9 cellular contexts compared by ENCODE assay signal in genomic region chr2:72745679-72746368, GRCh38.
DNase-seq lines count a peak whose midpoint lies in the region; ATAC-seq, FAIRE-seq and TF ChIP-seq lines count a peak whose summit lies in the region.
"Had no signal": no experiment of that assay in that cellular context is flagged by ENCODE, and none has a peak within 500 bp of the region (broad histone marks: within the 10 kb centered on the region; RNA-seq: fewer than 3 reads in every experiment).

No MANE protein-coding gene starts in this region.

- no peak overlapping the region for H3K27ac Mint-ChIP-seq in nephron
- H3K27ac Mint-ChIP-seq: T-helper 1 cell treated with Interleukin-12 subunit alpha and Interleukin-12 subunit beta and Interleukin-4 antibody, amounts not matched to agents 30 μg/mL and 1 μg/mL, for 36 hours had no signal

- H3K4me3 ChIP-seq in epithelial cell of proximal tubule (ENCODE audit: low read depth, low read length) = no peak overlapping the region

- DNase-seq in DMS79 treated with DMSO at 0.1 percent for 48 hours (lab: John Stamatoyannopoulos, UW) (peak; percentile 52), RCC 7860 (ENCODE audit: low spot score) (peak; percentile 12), epithelial cell of proximal tubule (ENCODE audit: low read depth) (peak; percentile 27), omental fat pad (ENCODE audit: low spot score) (no peak)

- FAIRE-seq in RCC 7860 (lab: Jason Lieb, UNC) = peak; percentile 80

- no peak overlapping the region for H3K4me3 Mint-ChIP-seq in nephron
- H3K4me3 Mint-ChIP-seq: T-helper 1 cell treated with Interleukin-12 subunit alpha and Interleukin-12 subunit beta and Interleukin-4 antibody, amounts not matched to agents 30 μg/mL and 1 μg/mL, for 36 hours had no signal

- H3K36me3 Mint-ChIP-seq in nephron (ENCODE audit: low read depth) = no peaks in the 10 kb centered on the region

- peak; percentile 49 for TF ChIP-seq CTCF in LNCAP (IDR thresholded peaks at IDR 0.05)
- TF ChIP-seq CTCF in epithelial cell of proximal tubule (conservative IDR thresholded peaks at IDR 0.05; ENCODE audit: low read depth, low read length) = peak; percentile 77
- peak; percentile 69 to 82 (median 80) for TF ChIP-seq CTCF in nephron (IDR thresholded peaks at IDR 0.05; ENCODE audit: unreplicated experiment in 3 of 3)
- no peak for TF ChIP-seq CTCF in omental fat pad (IDR thresholded peaks at IDR 0.05)

- H3K4me1 Mint-ChIP-seq in nephron = no peaks in the 10 kb centered on the region

- H3K9me3 Mint-ChIP-seq in nephron = no peaks in the 10 kb centered on the region
- H3K9me3 Mint-ChIP-seq: T-helper 1 cell treated with Interleukin-12 subunit alpha and Interleukin-12 subunit beta and Interleukin-4 antibody, amounts not matched to agents 30 μg/mL and 1 μg/mL, for 36 hours had no signal

- ATAC-seq in GM18909 (IDR thresholded peaks at IDR 0.05; ENCODE audit: poor library complexity, unreplicated experiment) (no peak), HG02588 (IDR thresholded peaks at IDR 0.05; ENCODE audit: unreplicated experiment) (no peak), omental fat pad (ENCODE audit: low FRiP score) (no peak)

- no peaks in the 10 kb centered on the region for H3K27me3 Mint-ChIP-seq in nephron (ENCODE audit: low read depth)

Comparison
In these comparisons a context has a peak if more than half of its experiments do, and no peak if none do; other contexts are left out.
1. CTCF ChIP-seq: peak in LNCAP (single experiment), epithelial cell of proximal tubule (single experiment) and nephron (3 of 3); none in omental fat pad (0 of 3).